1 cellular context compared by ENCODE assay signal in the genomic region with DNA sequence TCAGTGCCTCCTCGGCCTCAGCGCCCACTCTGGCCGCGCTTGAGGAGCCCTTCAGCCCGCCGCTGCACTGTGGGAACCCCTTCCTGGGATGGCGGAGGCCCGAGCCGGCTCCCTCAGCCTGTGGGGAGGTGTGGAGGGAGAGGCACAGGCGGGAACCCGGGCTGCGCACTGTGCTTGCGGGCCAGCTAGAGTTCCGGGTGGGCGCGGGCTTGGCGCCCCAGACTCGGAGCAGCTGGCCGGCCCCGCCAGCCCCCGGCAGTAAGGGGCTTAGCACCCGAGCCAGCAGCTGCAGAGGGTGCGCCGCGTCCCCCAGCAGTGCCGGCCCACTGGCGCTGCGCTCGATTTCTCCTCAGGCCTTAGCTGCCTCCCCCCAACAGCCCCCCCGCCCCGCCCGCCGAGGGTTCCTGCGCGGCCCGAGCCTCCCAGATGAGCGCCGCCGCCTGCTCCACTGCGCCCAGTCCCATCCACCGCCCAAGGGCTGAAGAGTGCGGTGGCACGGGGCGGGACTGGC.
TF ChIP-seq lines count a peak whose summit lies in the region.

No MANE protein-coding gene starts in this region.

TF ChIP-seq in HEK293, 187 proteins besides CTCF, POLR2A, EP300 and RAD21 (continued from another document):
- TF ChIP-seq, protein P1, sequence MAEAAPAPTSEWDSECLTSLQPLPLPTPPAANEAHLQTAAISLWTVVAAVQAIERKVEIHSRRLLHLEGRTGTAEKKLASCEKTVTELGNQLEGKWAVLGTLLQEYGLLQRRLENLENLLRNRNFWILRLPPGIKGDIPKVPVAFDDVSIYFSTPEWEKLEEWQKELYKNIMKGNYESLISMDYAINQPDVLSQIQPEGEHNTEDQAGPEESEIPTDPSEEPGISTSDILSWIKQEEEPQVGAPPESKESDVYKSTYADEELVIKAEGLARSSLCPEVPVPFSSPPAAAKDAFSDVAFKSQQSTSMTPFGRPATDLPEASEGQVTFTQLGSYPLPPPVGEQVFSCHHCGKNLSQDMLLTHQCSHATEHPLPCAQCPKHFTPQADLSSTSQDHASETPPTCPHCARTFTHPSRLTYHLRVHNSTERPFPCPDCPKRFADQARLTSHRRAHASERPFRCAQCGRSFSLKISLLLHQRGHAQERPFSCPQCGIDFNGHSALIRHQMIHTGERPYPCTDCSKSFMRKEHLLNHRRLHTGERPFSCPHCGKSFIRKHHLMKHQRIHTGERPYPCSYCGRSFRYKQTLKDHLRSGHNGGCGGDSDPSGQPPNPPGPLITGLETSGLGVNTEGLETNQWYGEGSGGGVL (tag by site-specific recombination; IDR thresholded peaks at IDR 0.05): no peak
- TF ChIP-seq ZFHX2 (tag by site-specific recombination; conservative IDR thresholded peaks at IDR 0.05) (no peak), ZNF16 (tag by site-specific recombination; IDR thresholded peaks at IDR 0.05; ENCODE audit: low read depth) (no peak), ZNF324 (tag by site-specific recombination; IDR thresholded peaks at IDR 0.05) (no peak), ZNF146 (tag by site-specific recombination; IDR thresholded peaks at IDR 0.05) (no peak), ZFP37 (tag by site-specific recombination; IDR thresholded peaks at IDR 0.05) (no peak), ZNF558 (tag by site-specific recombination; IDR thresholded peaks at IDR 0.05) (no peak), ZNF274 (IDR thresholded peaks at IDR 0.05; ENCODE audit: low read length) (no peak), ZNF274 (tag by site-specific recombination; IDR thresholded peaks at IDR 0.05; ENCODE audit: borderline replicate concordance) (no peak), ZNF777 (tag by site-specific recombination; IDR thresholded peaks at IDR 0.05; ENCODE audit: borderline replicate concordance) (no peak), IKZF3 (tag by site-specific recombination; IDR thresholded peaks at IDR 0.05) (no peak), KLF7 (tag by site-specific recombination; IDR thresholded peaks at IDR 0.05; ENCODE audit: borderline replicate concordance) (no peak), ZNF350 (tag by site-specific recombination; IDR thresholded peaks at IDR 0.05) (no peak), ZNF157 (tag by site-specific recombination; IDR thresholded peaks at IDR 0.05) (no peak), ZIC2 (tag by site-specific recombination; IDR thresholded peaks at IDR 0.05) (no peak), GLIS2 (tag by site-specific recombination; IDR thresholded peaks at IDR 0.05) (peak; percentile 51; the same call in 1 of the 2 replicates)
- TF ChIP-seq, protein P2, sequence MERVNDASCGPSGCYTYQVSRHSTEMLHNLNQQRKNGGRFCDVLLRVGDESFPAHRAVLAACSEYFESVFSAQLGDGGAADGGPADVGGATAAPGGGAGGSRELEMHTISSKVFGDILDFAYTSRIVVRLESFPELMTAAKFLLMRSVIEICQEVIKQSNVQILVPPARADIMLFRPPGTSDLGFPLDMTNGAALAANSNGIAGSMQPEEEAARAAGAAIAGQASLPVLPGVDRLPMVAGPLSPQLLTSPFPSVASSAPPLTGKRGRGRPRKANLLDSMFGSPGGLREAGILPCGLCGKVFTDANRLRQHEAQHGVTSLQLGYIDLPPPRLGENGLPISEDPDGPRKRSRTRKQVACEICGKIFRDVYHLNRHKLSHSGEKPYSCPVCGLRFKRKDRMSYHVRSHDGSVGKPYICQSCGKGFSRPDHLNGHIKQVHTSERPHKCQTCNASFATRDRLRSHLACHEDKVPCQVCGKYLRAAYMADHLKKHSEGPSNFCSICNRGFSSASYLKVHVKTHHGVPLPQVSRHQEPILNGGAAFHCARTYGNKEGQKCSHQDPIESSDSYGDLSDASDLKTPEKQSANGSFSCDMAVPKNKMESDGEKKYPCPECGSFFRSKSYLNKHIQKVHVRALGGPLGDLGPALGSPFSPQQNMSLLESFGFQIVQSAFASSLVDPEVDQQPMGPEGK (tag by site-specific recombination; IDR thresholded peaks at IDR 0.05): no peak
- TF ChIP-seq, protein P3, sequence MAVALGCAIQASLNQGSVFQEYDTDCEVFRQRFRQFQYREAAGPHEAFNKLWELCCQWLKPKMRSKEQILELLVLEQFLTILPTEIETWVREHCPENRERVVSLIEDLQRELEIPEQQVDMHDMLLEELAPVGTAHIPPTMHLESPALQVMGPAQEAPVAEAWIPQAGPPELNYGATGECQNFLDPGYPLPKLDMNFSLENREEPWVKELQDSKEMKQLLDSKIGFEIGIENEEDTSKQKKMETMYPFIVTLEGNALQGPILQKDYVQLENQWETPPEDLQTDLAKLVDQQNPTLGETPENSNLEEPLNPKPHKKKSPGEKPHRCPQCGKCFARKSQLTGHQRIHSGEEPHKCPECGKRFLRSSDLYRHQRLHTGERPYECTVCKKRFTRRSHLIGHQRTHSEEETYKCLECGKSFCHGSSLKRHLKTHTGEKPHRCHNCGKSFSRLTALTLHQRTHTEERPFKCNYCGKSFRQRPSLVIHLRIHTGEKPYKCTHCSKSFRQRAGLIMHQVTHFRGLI (tag by site-specific recombination; IDR thresholded peaks at IDR 0.05): peak; percentile 91
- TF ChIP-seq, protein P4, sequence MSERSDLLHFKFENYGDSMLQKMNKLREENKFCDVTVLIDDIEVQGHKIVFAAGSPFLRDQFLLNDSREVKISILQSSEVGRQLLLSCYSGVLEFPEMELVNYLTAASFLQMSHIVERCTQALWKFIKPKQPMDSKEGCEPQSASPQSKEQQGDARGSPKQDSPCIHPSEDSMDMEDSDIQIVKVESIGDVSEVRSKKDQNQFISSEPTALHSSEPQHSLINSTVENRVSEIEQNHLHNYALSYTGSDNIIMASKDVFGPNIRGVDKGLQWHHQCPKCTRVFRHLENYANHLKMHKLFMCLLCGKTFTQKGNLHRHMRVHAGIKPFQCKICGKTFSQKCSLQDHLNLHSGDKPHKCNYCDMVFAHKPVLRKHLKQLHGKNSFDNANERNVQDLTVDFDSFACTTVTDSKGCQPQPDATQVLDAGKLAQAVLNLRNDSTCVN (tag by site-specific recombination; optimal IDR thresholded peaks at IDR 0.05): peak; percentile 33
- TF ChIP-seq, protein P5, sequence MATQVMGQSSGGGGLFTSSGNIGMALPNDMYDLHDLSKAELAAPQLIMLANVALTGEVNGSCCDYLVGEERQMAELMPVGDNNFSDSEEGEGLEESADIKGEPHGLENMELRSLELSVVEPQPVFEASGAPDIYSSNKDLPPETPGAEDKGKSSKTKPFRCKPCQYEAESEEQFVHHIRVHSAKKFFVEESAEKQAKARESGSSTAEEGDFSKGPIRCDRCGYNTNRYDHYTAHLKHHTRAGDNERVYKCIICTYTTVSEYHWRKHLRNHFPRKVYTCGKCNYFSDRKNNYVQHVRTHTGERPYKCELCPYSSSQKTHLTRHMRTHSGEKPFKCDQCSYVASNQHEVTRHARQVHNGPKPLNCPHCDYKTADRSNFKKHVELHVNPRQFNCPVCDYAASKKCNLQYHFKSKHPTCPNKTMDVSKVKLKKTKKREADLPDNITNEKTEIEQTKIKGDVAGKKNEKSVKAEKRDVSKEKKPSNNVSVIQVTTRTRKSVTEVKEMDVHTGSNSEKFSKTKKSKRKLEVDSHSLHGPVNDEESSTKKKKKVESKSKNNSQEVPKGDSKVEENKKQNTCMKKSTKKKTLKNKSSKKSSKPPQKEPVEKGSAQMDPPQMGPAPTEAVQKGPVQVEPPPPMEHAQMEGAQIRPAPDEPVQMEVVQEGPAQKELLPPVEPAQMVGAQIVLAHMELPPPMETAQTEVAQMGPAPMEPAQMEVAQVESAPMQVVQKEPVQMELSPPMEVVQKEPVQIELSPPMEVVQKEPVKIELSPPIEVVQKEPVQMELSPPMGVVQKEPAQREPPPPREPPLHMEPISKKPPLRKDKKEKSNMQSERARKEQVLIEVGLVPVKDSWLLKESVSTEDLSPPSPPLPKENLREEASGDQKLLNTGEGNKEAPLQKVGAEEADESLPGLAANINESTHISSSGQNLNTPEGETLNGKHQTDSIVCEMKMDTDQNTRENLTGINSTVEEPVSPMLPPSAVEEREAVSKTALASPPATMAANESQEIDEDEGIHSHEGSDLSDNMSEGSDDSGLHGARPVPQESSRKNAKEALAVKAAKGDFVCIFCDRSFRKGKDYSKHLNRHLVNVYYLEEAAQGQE (tag by site-specific recombination; IDR thresholded peaks at IDR 0.05): no peak
- TF ChIP-seq, protein P6, sequence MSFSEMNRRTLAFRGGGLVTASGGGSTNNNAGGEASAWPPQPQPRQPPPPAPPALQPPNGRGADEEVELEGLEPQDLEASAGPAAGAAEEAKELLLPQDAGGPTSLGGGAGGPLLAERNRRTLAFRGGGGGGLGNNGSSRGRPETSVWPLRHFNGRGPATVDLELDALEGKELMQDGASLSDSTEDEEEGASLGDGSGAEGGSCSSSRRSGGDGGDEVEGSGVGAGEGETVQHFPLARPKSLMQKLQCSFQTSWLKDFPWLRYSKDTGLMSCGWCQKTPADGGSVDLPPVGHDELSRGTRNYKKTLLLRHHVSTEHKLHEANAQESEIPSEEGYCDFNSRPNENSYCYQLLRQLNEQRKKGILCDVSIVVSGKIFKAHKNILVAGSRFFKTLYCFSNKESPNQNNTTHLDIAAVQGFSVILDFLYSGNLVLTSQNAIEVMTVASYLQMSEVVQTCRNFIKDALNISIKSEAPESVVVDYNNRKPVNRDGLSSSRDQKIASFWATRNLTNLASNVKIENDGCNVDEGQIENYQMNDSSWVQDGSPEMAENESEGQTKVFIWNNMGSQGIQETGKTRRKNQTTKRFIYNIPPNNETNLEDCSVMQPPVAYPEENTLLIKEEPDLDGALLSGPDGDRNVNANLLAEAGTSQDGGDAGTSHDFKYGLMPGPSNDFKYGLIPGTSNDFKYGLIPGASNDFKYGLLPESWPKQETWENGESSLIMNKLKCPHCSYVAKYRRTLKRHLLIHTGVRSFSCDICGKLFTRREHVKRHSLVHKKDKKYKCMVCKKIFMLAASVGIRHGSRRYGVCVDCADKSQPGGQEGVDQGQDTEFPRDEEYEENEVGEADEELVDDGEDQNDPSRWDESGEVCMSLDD (tag by site-specific recombination; IDR thresholded peaks at IDR 0.05): no peak
- TF ChIP-seq, protein P7, sequence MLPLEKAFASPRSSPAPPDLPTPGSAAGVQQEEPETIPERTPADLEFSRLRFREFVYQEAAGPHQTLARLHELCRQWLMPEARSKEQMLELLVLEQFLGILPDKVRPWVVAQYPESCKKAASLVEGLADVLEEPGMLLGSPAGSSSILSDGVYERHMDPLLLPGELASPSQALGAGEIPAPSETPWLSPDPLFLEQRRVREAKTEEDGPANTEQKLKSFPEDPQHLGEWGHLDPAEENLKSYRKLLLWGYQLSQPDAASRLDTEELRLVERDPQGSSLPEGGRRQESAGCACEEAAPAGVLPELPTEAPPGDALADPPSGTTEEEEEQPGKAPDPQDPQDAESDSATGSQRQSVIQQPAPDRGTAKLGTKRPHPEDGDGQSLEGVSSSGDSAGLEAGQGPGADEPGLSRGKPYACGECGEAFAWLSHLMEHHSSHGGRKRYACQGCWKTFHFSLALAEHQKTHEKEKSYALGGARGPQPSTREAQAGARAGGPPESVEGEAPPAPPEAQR (tag by site-specific recombination; IDR thresholded peaks at IDR 0.05): no peak
TF ChIP-seq in HEK293: peak in this region for 4.
